In the genomic region with DNA sequence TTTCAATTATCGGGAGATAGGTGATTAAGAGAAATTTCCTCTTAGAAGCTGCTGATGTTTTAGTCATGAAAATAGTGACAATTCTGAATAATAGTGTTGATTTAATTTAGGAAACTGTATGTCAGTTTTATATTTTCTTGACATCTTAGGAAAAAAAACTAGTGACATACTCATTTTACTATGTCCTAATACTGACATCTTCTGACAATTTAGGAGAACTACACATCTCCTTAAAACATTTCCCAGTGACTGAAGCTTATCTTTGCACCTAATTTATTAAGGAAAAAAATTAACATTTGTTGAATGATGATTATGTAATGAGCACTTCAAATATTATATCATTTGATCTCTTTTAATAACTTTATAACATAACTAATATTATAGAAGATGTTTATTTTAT, we compare ENCODE assay signal across 9 cellular contexts. TPM values are rescaled to one million over a fixed set of nuclear protein-coding genes. Genes with fewer than 3 reads are reported as not detected.
DNase-seq lines count a peak whose midpoint lies in the region; ATAC-seq and TF ChIP-seq lines count a peak whose summit lies in the region.
"Had no signal": no experiment of that assay in that cellular context is flagged by ENCODE, and none has a peak within 500 bp of the region (broad histone marks: within the 10 kb centered on the region; RNA-seq: fewer than 3 reads in every experiment).

No MANE protein-coding gene starts in this region.

- H3K9me3 ChIP-seq in OCI-LY3 (ENCODE audit: insufficient read depth, low read length) (no peaks in the 10 kb centered on the region), tibial nerve (no peaks in the 10 kb centered on the region)
- no peaks in the 10 kb centered on the region for H3K9me3 ChIP-seq in CD8-positive, alpha-beta T cell (ENCODE audit: low read length)

- CTCF ChIA-PET in CD8-positive, alpha-beta T cell (lab: Charles Lee), result interaction anchor here (0.7 kb wide), 1 partner anchor 377 kb away, joined by 3 read pairs; no protein-coding TSS in a partner anchor

- no peak for TF ChIP-seq POLR2A in tibial nerve (IDR thresholded peaks at IDR 0.05)

- H3K27me3 Mint-ChIP-seq in CD8-positive, alpha-beta T cell (ENCODE audit: low read depth), result no peaks in the 10 kb centered on the region

- no peaks in the 10 kb centered on the region for H3K4me1 Mint-ChIP-seq in CD8-positive, alpha-beta T cell (ENCODE audit: low read depth)

- no peak overlapping the region for H3K4me2 ChIP-seq in OCI-LY3 (ENCODE audit: low read length)

- H4K20me1 ChIP-seq in OCI-LY3 (ENCODE audit: insufficient read depth, low read length), result no peaks in the 10 kb centered on the region

- no peak overlapping the region for H2AFZ ChIP-seq in OCI-LY3 (ENCODE audit: low read depth, low read length)

- H3K4me3 ChIP-seq in OCI-LY3 (ENCODE audit: low read length), result no peak overlapping the region
- no peak overlapping the region for H3K4me3 ChIP-seq in fibroblast of pulmonary artery (replicated peaks; ENCODE audit: low read depth, low read length)
- H3K4me3 ChIP-seq in tibial nerve, result no peak overlapping the region
- no peak overlapping the region for H3K4me3 ChIP-seq in CD8-positive, alpha-beta T cell (ENCODE audit: low read depth, low read length)
- H3K4me3 ChIP-seq: lung had no signal

- no peak for TF ChIP-seq EP300 in tibial nerve (IDR thresholded peaks at IDR 0.05)

- H3K27ac ChIP-seq in OCI-LY3 (ENCODE audit: low read length) (no peak overlapping the region), tibial nerve (no peak overlapping the region)
- no peak overlapping the region for H3K27ac ChIP-seq in CD8-positive, alpha-beta T cell (ENCODE audit: low read depth, low read length)

- ATAC-seq in HG03457 (IDR thresholded peaks at IDR 0.05; ENCODE audit: unreplicated experiment), result no peak
- ATAC-seq in CD8-positive, alpha-beta T cell, result no peak

- H3K36me3 Mint-ChIP-seq in CD8-positive, alpha-beta T cell, result no peaks in the 10 kb centered on the region

- no peak overlapping the region for H3K4me3 Mint-ChIP-seq in CD8-positive, alpha-beta T cell

- POLR2A ChIA-PET in CD8-positive, alpha-beta T cell (lab: Charles Lee), result no interaction called here

- H3K36me3 ChIP-seq in OCI-LY3 (replicated peaks; ENCODE audit: low read depth, low read length) (no peaks in the 10 kb centered on the region), tibial nerve (no peaks in the 10 kb centered on the region)
- H3K36me3 ChIP-seq in CD8-positive, alpha-beta T cell (ENCODE audit: insufficient read depth, low read length), result no peaks in the 10 kb centered on the region

- H3K4me1 ChIP-seq in OCI-LY3 (ENCODE audit: low read length), result no peaks in the 10 kb centered on the region
- H3K4me1 ChIP-seq in tibial nerve, result no peaks in the 10 kb centered on the region
- H3K4me1 ChIP-seq in CD8-positive, alpha-beta T cell (ENCODE audit: insufficient read depth, low read length), result no peaks in the 10 kb centered on the region

- H3K27ac Mint-ChIP-seq in CD8-positive, alpha-beta T cell, result no peak overlapping the region

- WGBS in tibial nerve, 2 donors, result 75 to 83% methylated on average over 1 of the region's 1 CpG

- no peaks in the 10 kb centered on the region for H3K27me3 ChIP-seq in OCI-LY3 (ENCODE audit: low read depth, low read length)
- peaks cover 0 to 8% of the 10 kb centered on the region in 2 donors for H3K27me3 ChIP-seq in tibial nerve
- H3K27me3 ChIP-seq in CD8-positive, alpha-beta T cell (ENCODE audit: insufficient read depth, low read length), result no peaks in the 10 kb centered on the region

- H3K79me2 ChIP-seq in OCI-LY3 (ENCODE audit: low read length), result no peaks in the 10 kb centered on the region

- intact Hi-C loops in CD8-positive, alpha-beta T cell (cut with DNase I, micrococcal nuclease), result loop anchor here in 1 of 2 experiments (5.0 kb wide), 1 partner anchor 35 kb away; no protein-coding TSS in a partner anchor

- H3K9ac ChIP-seq in OCI-LY3 (ENCODE audit: low read length), result no peak overlapping the region

- H3K9me3 Mint-ChIP-seq in CD8-positive, alpha-beta T cell, result no peaks in the 10 kb centered on the region

- TF ChIP-seq CTCF in OCI-LY3 (IDR thresholded peaks at IDR 0.05; ENCODE audit: low read depth, low read length), result peak; percentile 49
- peak; percentile 33 for TF ChIP-seq CTCF in fibroblast of pulmonary artery (IDR thresholded peaks at IDR 0.05; ENCODE audit: low read length, missing control alignments)
- TF ChIP-seq CTCF in tibial nerve (IDR thresholded peaks at IDR 0.05), result peak in 4 of 5 experiments; percentile 17 to 54 (median 34)
- TF ChIP-seq CTCF in CD8-positive, alpha-beta T cell (IDR thresholded peaks at IDR 0.05), result no peak

- DNase-seq in NCI-H82 treated with DMSO at 0.1 percent for 48 hours (lab: John Stamatoyannopoulos, UW; ENCODE audit: unreplicated experiment), result peak; percentile 6
- DNase-seq in NCI-H82 (lab: John Stamatoyannopoulos, UW), result no peak
- DNase-seq in fibroblast of pulmonary artery (ENCODE audit: low read depth), result peak; percentile 45
- DNase-seq in tibial nerve (ENCODE audit: low spot score in 2 of 2), result no peak
- no peak for DNase-seq in CD8-positive, alpha-beta T cell
- no peak for DNase-seq in stimulated activated naive CD4-positive, alpha-beta T cell treated with Interleukin-2 at 50 U/mL for 16 hours (lab: John Stamatoyannopoulos, UW)

RNA-seq across cellular contexts. Expression of a gene that starts 42.0 kb away (rescaled TPM):
- not detected for total RNA-seq in tibial nerve
- total RNA-seq in CD8-positive, alpha-beta T cell, result not detected
- total RNA-seq: lung had no signal

Comparison
In these comparisons a context has a peak if more than half of its experiments do, and no peak if none do; other contexts are left out.
1. DNase-seq: peak in NCI-H82 treated with DMSO at 0.1 percent for 48 hours (single experiment) and fibroblast of pulmonary artery (single experiment); none in NCI-H82 (single experiment), tibial nerve (0 of 2), CD8-positive, alpha-beta T cell (0 of 7) and stimulated activated naive CD4-positive, alpha-beta T cell treated with Interleukin-2 at 50 U/mL for 16 hours (single experiment).